In genomic region chr7:51267169-51267568, GRCh38 we compare ENCODE assay signal across 1 cellular context.
TF ChIP-seq lines count a peak whose summit lies in the region.

No MANE protein-coding gene starts in this region.

TF ChIP-seq in GM23338, 12 proteins besides CTCF, POLR2A, EP300 and RAD21 (continued from another document):
- TF ChIP-seq ZNF462 (CRISPR knock-in tag; IDR thresholded peaks at IDR 0.05): no peak
- no peak for TF ChIP-seq CREB1 (CRISPR knock-in tag; IDR thresholded peaks at IDR 0.05; ENCODE audit: low read depth)
- TF ChIP-seq JUNB (IDR thresholded peaks at IDR 0.05; ENCODE audit: unreplicated experiment): no peak
- TF ChIP-seq ZNF331 (CRISPR knock-in tag; IDR thresholded peaks at IDR 0.05; ENCODE audit: low read depth): no peak
- TF ChIP-seq ETS1 (IDR thresholded peaks at IDR 0.05): no peak
- no peak for TF ChIP-seq ZNF114 (CRISPR knock-in tag; IDR thresholded peaks at IDR 0.05)
- TF ChIP-seq REST (IDR thresholded peaks at IDR 0.05; ENCODE audit: unreplicated experiment): no peak
- no peak for TF ChIP-seq EZH2 (IDR thresholded peaks at IDR 0.05; ENCODE audit: low read depth, unreplicated experiment)
- no peak for TF ChIP-seq POLR2AphosphoS5 (IDR thresholded peaks at IDR 0.05; ENCODE audit: low read depth)
- TF ChIP-seq STAT1 (IDR thresholded peaks at IDR 0.05; ENCODE audit: unreplicated experiment): no peak
- no peak for TF ChIP-seq NANOG (IDR thresholded peaks at IDR 0.05; ENCODE audit: borderline replicate concordance)
